ENCODE assay signal across 9 cellular contexts in the genomic region with DNA sequence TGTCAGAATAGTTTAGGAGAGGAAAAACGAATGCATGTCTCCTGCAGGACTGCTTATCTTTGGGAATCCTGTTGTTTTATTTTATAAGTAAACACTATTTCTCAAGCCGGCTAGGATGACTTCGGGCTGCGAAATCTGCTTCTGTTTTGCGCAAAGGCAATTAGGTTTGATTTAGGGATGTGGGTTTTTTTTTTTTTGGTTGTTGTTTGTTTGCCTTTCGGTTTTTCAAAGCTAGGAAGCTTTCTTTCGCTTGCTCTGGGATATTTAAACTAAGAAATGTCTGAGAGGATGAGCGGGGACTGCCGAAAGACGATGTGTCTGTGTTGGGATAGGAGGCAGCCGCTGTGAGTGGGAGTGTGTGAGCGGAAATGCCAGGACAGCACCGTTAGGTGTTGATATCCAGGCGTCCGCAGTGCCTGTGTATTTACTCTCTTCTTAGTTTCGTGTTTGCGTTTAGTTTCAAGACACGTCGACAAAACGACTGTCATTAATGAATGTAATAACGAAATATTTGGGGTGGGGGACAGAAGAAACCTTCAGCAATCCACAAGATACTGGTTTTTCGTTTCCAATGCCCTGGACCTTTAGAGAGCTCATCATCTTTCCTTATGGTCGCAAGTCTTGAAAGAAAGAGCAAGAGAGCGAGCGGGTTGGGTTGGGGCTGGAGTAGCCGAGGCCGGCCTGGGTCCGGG. TPM values are rescaled to one million over a fixed set of nuclear protein-coding genes. Genes with fewer than 3 reads are reported as not detected.
DNase-seq lines count a peak whose midpoint lies in the region; ATAC-seq and TF ChIP-seq lines count a peak whose summit lies in the region.
"Had no signal": no experiment of that assay in that cellular context is flagged by ENCODE, and none has a peak within 500 bp of the region (broad histone marks: within the 10 kb centered on the region; RNA-seq: fewer than 3 reads in every experiment).

No MANE protein-coding gene starts in this region.

- ATAC-seq in stimulated activated memory B cell treated with anti-CD40 and anti-IgM and Interleukin-4, amounts not matched to agents 10 μg/mL and 1 μg/mL and 100 μg/mL, for 72 hours = no peak
- no peak for ATAC-seq in HG02938 (IDR thresholded peaks at IDR 0.05; ENCODE audit: unreplicated experiment)

- peak overlapping the region; percentile 51 for H3K4me3 ChIP-seq in fibroblast of pulmonary artery (replicated peaks; ENCODE audit: low read depth, low read length)

- POLR2A ChIA-PET in activated CD4-positive, alpha-beta T cell treated with anti-CD3 and anti-CD28 coated beads, Interleukin-2, amount 10 ng/mL, durations not matched to agents 7 days and 5 days (lab: Charles Lee) = no interaction called here

- TF ChIP-seq CTCF in fibroblast of pulmonary artery (IDR thresholded peaks at IDR 0.05; ENCODE audit: low read length, missing control alignments) = no peak

- peaks cover 9% of the 10 kb centered on the region for H3K36me3 Mint-ChIP-seq in activated CD4-positive, alpha-beta T cell treated with anti-CD3 and anti-CD28 coated beads, Interleukin-2, amount 10 ng/mL, durations not matched to agents 7 days and 5 days (ENCODE audit: low read depth)
- H3K36me3 Mint-ChIP-seq in stimulated activated memory B cell treated with anti-CD40 and anti-IgM and Interleukin-4, amounts not matched to agents 10 μg/mL and 1 μg/mL and 100 μg/mL, for 72 hours = no peaks in the 10 kb centered on the region

- H3K4me1 Mint-ChIP-seq in activated CD4-positive, alpha-beta T cell treated with anti-CD3 and anti-CD28 coated beads, Interleukin-2, amount 10 ng/mL, durations not matched to agents 7 days and 5 days = peaks cover 62% of the 10 kb centered on the region
- H3K4me1 Mint-ChIP-seq in stimulated activated memory B cell treated with anti-CD40 and anti-IgM and Interleukin-4, amounts not matched to agents 10 μg/mL and 1 μg/mL and 100 μg/mL, for 72 hours = peaks cover 72% of the 10 kb centered on the region

- CTCF ChIA-PET in activated CD4-positive, alpha-beta T cell treated with anti-CD3 and anti-CD28 coated beads, Interleukin-2, amount 10 ng/mL, durations not matched to agents 7 days and 5 days (lab: Charles Lee) = interaction anchor here (1.1 to 4.3 kb wide), 2 partner anchors 8 to 19 kb away, joined by 3 to 18 read pairs; no protein-coding TSS in a partner anchor

- peak overlapping the region; percentile 74 for H3K27ac Mint-ChIP-seq in activated CD4-positive, alpha-beta T cell treated with anti-CD3 and anti-CD28 coated beads, Interleukin-2, amount 10 ng/mL, durations not matched to agents 7 days and 5 days
- peak overlapping the region; percentile 38 for H3K27ac Mint-ChIP-seq in stimulated activated memory B cell treated with anti-CD40 and anti-IgM and Interleukin-4, amounts not matched to agents 10 μg/mL and 1 μg/mL and 100 μg/mL, for 72 hours

- no peak for DNase-seq in activated CD4-positive, alpha-beta T cell treated with anti-CD3 and anti-CD28 coated beads, Interleukin-2, amount 10 ng/mL, durations not matched to agents 7 days and 5 days
- DNase-seq in activated CD4-positive, alpha-beta T cell treated with anti-CD3 and anti-CD28 coated beads for 48 hours = no peak
- DNase-seq in fibroblast of pulmonary artery (ENCODE audit: low read depth) = peak; percentile 35
- no peak for DNase-seq in NCI-H1694 treated with DMSO at 0.1 percent for 48 hours (lab: John Stamatoyannopoulos, UW)
- no peak for DNase-seq in NCI-H2107 (lab: John Stamatoyannopoulos, UW)

- no peaks in the 10 kb centered on the region for H3K9me3 Mint-ChIP-seq in activated CD4-positive, alpha-beta T cell treated with anti-CD3 and anti-CD28 coated beads, Interleukin-2, amount 10 ng/mL, durations not matched to agents 7 days and 5 days
- no peaks in the 10 kb centered on the region for H3K9me3 Mint-ChIP-seq in stimulated activated memory B cell treated with anti-CD40 and anti-IgM and Interleukin-4, amounts not matched to agents 10 μg/mL and 1 μg/mL and 100 μg/mL, for 72 hours
- H3K9me3 Mint-ChIP-seq: activated naive CD4-positive, alpha-beta T cell treated with anti-CD3 and anti-CD28 coated beads, Interleukin-2, amount 50 U/mL, for 72 hours had no signal

- peaks cover 63% of the 10 kb centered on the region for H3K27me3 Mint-ChIP-seq in activated CD4-positive, alpha-beta T cell treated with anti-CD3 and anti-CD28 coated beads, Interleukin-2, amount 10 ng/mL, durations not matched to agents 7 days and 5 days
- peaks cover 82% of the 10 kb centered on the region for H3K27me3 Mint-ChIP-seq in stimulated activated memory B cell treated with anti-CD40 and anti-IgM and Interleukin-4, amounts not matched to agents 10 μg/mL and 1 μg/mL and 100 μg/mL, for 72 hours

- H3K4me3 Mint-ChIP-seq in activated CD4-positive, alpha-beta T cell treated with anti-CD3 and anti-CD28 coated beads, Interleukin-2, amount 10 ng/mL, durations not matched to agents 7 days and 5 days = peak overlapping the region; percentile 67
- H3K4me3 Mint-ChIP-seq in stimulated activated memory B cell treated with anti-CD40 and anti-IgM and Interleukin-4, amounts not matched to agents 10 μg/mL and 1 μg/mL and 100 μg/mL, for 72 hours = peak overlapping the region; percentile 85

TF ChIP-seq in PFSK-1, 5 proteins besides CTCF, POLR2A, EP300 and RAD21:
- TF ChIP-seq FOXP2 (optimal IDR thresholded peaks at IDR 0.05; ENCODE audit: borderline replicate concordance, extremely low read depth, extremely low read length, insufficient read depth) (peak; percentile 63), SIN3A (IDR thresholded peaks at IDR 0.05; ENCODE audit: borderline replicate concordance, insufficient read depth, low read length) (no peak)
TF ChIP-seq in PFSK-1: peak in this region for 1.

RNA-seq across cellular contexts. Expression of a gene that starts 0.6 kb away (rescaled TPM):
- total RNA-seq in activated CD4-positive, alpha-beta T cell treated with anti-CD3 and anti-CD28 coated beads, Interleukin-2, amount 10 ng/mL, durations not matched to agents 7 days and 5 days = under 1 TPM; 0.54 to 0.82 TPM
- 18.7 TPM for polyA plus RNA-seq in PFSK-1 (2012; ENCODE audit: insufficient read length, low read depth)
- total RNA-seq: activated naive CD4-positive, alpha-beta T cell treated with anti-CD3 and anti-CD28 coated beads, Interleukin-2, amount 50 U/mL, for 72 hours had no signal

RNA-seq across cellular contexts. Expression of a gene that starts 25.9 kb away (rescaled TPM):
- 10 to 100 TPM; 81.6 to 82.9 TPM for total RNA-seq in activated CD4-positive, alpha-beta T cell treated with anti-CD3 and anti-CD28 coated beads, Interleukin-2, amount 10 ng/mL, durations not matched to agents 7 days and 5 days
- 187 TPM for polyA plus RNA-seq in PFSK-1 (2012; ENCODE audit: insufficient read length, low read depth)
